2 cellular contexts compared by ENCODE assay signal in genomic region chr1:110100335-110100734, GRCh38.
A peak's percentile ranks its signal among the peaks of the same experiment; 100 is the strongest.
TF ChIP-seq lines count a peak whose summit lies in the region.

No MANE protein-coding gene starts in this region.

TF ChIP-seq in HEK293T, 16 proteins besides CTCF, POLR2A, EP300 and RAD21:
- TF ChIP-seq ZNF384 (IDR thresholded peaks at IDR 0.05) = no peak
- no peak for TF ChIP-seq L3MBTL2 (conservative IDR thresholded peaks at IDR 0.05)
- no peak for TF ChIP-seq LEF1 (IDR thresholded peaks at IDR 0.05; ENCODE audit: borderline replicate concordance)
- TF ChIP-seq NFRKB (IDR thresholded peaks at IDR 0.05) = no peak
- no peak for TF ChIP-seq ARNT (IDR thresholded peaks at IDR 0.05)
- TF ChIP-seq, protein P1, sequence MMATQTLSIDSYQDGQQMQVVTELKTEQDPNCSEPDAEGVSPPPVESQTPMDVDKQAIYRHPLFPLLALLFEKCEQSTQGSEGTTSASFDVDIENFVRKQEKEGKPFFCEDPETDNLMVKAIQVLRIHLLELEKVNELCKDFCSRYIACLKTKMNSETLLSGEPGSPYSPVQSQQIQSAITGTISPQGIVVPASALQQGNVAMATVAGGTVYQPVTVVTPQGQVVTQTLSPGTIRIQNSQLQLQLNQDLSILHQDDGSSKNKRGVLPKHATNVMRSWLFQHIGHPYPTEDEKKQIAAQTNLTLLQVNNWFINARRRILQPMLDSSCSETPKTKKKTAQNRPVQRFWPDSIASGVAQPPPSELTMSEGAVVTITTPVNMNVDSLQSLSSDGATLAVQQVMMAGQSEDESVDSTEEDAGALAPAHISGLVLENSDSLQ (IDR thresholded peaks at IDR 0.05) = peak; percentile 16; the same call in 1 of the 2 replicates

TF ChIP-seq in H1, 55 proteins besides CTCF, POLR2A, EP300 and RAD21:
- TF ChIP-seq POLR2AphosphoS5 (IDR thresholded peaks at IDR 0.05; ENCODE audit: low read depth, low read length) (no peak), KDM4A (IDR thresholded peaks at IDR 0.05; ENCODE audit: low read depth, low read length, severe bottlenecking) (no peak), SP4 (IDR thresholded peaks at IDR 0.05; ENCODE audit: low read length) (no peak), CHD7 (IDR thresholded peaks at IDR 0.05; ENCODE audit: insufficient replicate concordance, low read length) (no peak), ATF2 (IDR thresholded peaks at IDR 0.05; ENCODE audit: low read length) (no peak), CTBP2 (IDR thresholded peaks at IDR 0.05; ENCODE audit: borderline replicate concordance, insufficient read depth, insufficient read length, low read length) (no peak), TAF7 (optimal IDR thresholded peaks at IDR 0.05; ENCODE audit: borderline replicate concordance, low read depth, low read length) (no peak), TBP (IDR thresholded peaks at IDR 0.05; ENCODE audit: low read depth, low read length) (no peak), SIN3A (conservative IDR thresholded peaks at IDR 0.05 in 1 of 2, IDR thresholded peaks at IDR 0.05 in 1 of 2; ENCODE audit: low read depth in 1 of 2, low read length in 2 of 2) (no peak), ASH2L (IDR thresholded peaks at IDR 0.05; ENCODE audit: low read length) (no peak), FOSL1 (IDR thresholded peaks at IDR 0.05; ENCODE audit: insufficient read depth, low read depth, low read length) (no peak), RBBP5 (IDR thresholded peaks at IDR 0.05; ENCODE audit: borderline replicate concordance, low read depth, low read length) (no peak), SP2 (IDR thresholded peaks at IDR 0.05; ENCODE audit: low read length) (no peak), RFX5 (IDR thresholded peaks at IDR 0.05; ENCODE audit: borderline replicate concordance, low read depth, low read length) (no peak)
